11 cellular contexts compared by ENCODE assay signal in genomic region chr19:40231544-40232424, GRCh38. TPM values are rescaled to one million over a fixed set of nuclear protein-coding genes. Genes with fewer than 3 reads are reported as not detected.
DNase-seq lines count a peak whose midpoint lies in the region; ATAC-seq, FAIRE-seq and TF ChIP-seq lines count a peak whose summit lies in the region.
"Had no signal": no experiment of that assay in that cellular context is flagged by ENCODE, and none has a peak within 500 bp of the region (broad histone marks: within the 10 kb centered on the region; RNA-seq: fewer than 3 reads in every experiment).

No MANE protein-coding gene starts in this region.

- H3K4me1 Mint-ChIP-seq in astrocyte (ENCODE audit: low read depth, unreplicated experiment) = peaks cover 30% of the 10 kb centered on the region
- peaks cover 28% of the 10 kb centered on the region for H3K4me1 Mint-ChIP-seq in chondrocyte (ENCODE audit: low read depth)

- H3K27me3 Mint-ChIP-seq in astrocyte (ENCODE audit: low read depth, unreplicated experiment) = peaks cover 2% of the 10 kb centered on the region
- H3K27me3 Mint-ChIP-seq in chondrocyte (ENCODE audit: low read depth) = peaks cover 1% of the 10 kb centered on the region

- ATAC-seq in GM18868 (IDR thresholded peaks at IDR 0.05; ENCODE audit: unreplicated experiment) = no peak

- WGBS in iPS DF 6.9 (ENCODE audit: insufficient coverage, insufficient read length) = no CpG with 5 or more reads among the region's 16 CpGs
- 66% methylated on average over 14 to 16 of the region's 16 CpGs for WGBS in testis, 2 donors

- peak overlapping the region; percentile 25 for H3K4me2 ChIP-seq in astrocyte (ENCODE audit: low read length)

- no peak overlapping the region for H3K9ac ChIP-seq in astrocyte (ENCODE audit: low read length)

- H3K9me3 ChIP-seq in astrocyte (ENCODE audit: insufficient read depth, low read depth, low read length) = no peaks in the 10 kb centered on the region
- no peaks in the 10 kb centered on the region for H3K9me3 ChIP-seq in iPS DF 6.9 (ENCODE audit: control insufficient read depth, insufficient read depth, low read length)
- H3K9me3 ChIP-seq in testis = no peaks in the 10 kb centered on the region
- H3K9me3 ChIP-seq: thoracic aorta had no signal

- TF ChIP-seq CTCF in astrocyte (IDR thresholded peaks at IDR 0.05; ENCODE audit: insufficient read depth, low read depth, low read length) (no peak), testis (IDR thresholded peaks at IDR 0.05) (no peak), chondrocyte (IDR thresholded peaks at IDR 0.05) (no peak)

- peaks cover 29% of the 10 kb centered on the region for H3K4me1 ChIP-seq in astrocyte (ENCODE audit: insufficient read depth, low read length)
- H3K4me1 ChIP-seq in iPS DF 6.9 (ENCODE audit: control insufficient read depth, insufficient read depth, low read length) = peaks cover 4% of the 10 kb centered on the region; the same call in 1 of the 2 replicates
- H3K4me1 ChIP-seq in testis = peaks cover 8% of the 10 kb centered on the region

- H3K4me3 ChIP-seq in astrocyte (ENCODE audit: insufficient read depth, low read depth, low read length) (no peak overlapping the region), iPS DF 6.9 (ENCODE audit: low read length) (no peak overlapping the region), testis (no peak overlapping the region)
- H3K4me3 ChIP-seq: thoracic aorta had no signal

- H3K79me2 ChIP-seq in astrocyte (ENCODE audit: insufficient read depth, low read length) = no peaks in the 10 kb centered on the region

- H3K36me3 ChIP-seq in astrocyte (ENCODE audit: insufficient read depth, low read length) (peaks cover under 1% of the 10 kb centered on the region), iPS DF 6.9 (ENCODE audit: control insufficient read depth, insufficient read depth, low read length) (peaks cover 11% of the 10 kb centered on the region), testis (ENCODE audit: low read depth, missing control alignments) (no peaks in the 10 kb centered on the region)

- peak; percentile 41 for DNase-seq in GM03348 (ENCODE audit: low spot score)
- DNase-seq in astrocyte (ENCODE audit: low read depth) = no peak
- peak; percentile 35 for DNase-seq in iPS DF 6.9 (ENCODE audit: low read depth, low spot score)
- DNase-seq in renal cortical epithelial cell (ENCODE audit: low read depth) = peak; percentile 27
- DNase-seq in testis = no peak
- DNase-seq in NK-92 treated with Interleukin-12 subunit alpha and Interleukin-12 subunit beta, amount 100 ng/mL, for 24 hours (lab: John Stamatoyannopoulos, UW) = no peak
- no peak for DNase-seq in chondrocyte (ENCODE audit: low spot score)
- DNase-seq: COR-L47 had no signal

- no peak for FAIRE-seq in astrocyte (lab: Jason Lieb, UNC)
- FAIRE-seq: TTC549 had no signal

- TF ChIP-seq POLR2A in testis (IDR thresholded peaks at IDR 0.05) = no peak

- no peak overlapping the region for H3K4me3 Mint-ChIP-seq in astrocyte (ENCODE audit: unreplicated experiment)
- no peak overlapping the region for H3K4me3 Mint-ChIP-seq in chondrocyte (ENCODE audit: unreplicated experiment)

- peaks cover 2% of the 10 kb centered on the region for H3K27me3 ChIP-seq in astrocyte (ENCODE audit: insufficient read depth, low read length)
- no peaks in the 10 kb centered on the region for H3K27me3 ChIP-seq in iPS DF 6.9 (ENCODE audit: control insufficient read depth, insufficient read depth, low read length)
- no peaks in the 10 kb centered on the region for H3K27me3 ChIP-seq in testis

- H3K27ac Mint-ChIP-seq in astrocyte (ENCODE audit: unreplicated experiment) = no peak overlapping the region
- no peak overlapping the region for H3K27ac Mint-ChIP-seq in chondrocyte (ENCODE audit: unreplicated experiment)

- H3K36me3 Mint-ChIP-seq in astrocyte (ENCODE audit: low read depth, unreplicated experiment) (no peaks in the 10 kb centered on the region), chondrocyte (ENCODE audit: low read depth) (peaks cover 2% of the 10 kb centered on the region)

- H3K27ac ChIP-seq in astrocyte (ENCODE audit: low read depth, low read length) = no peak overlapping the region
- H3K27ac ChIP-seq in iPS DF 6.9 (ENCODE audit: low read length) = no peak overlapping the region
- no peak overlapping the region for H3K27ac ChIP-seq in testis
- H3K27ac ChIP-seq: thoracic aorta had no signal

- no peaks in the 10 kb centered on the region for H4K20me1 ChIP-seq in astrocyte (ENCODE audit: insufficient read depth, low read length)

- H2AFZ ChIP-seq in astrocyte (ENCODE audit: low read depth, low read length) = no peak overlapping the region

- intact Hi-C loops in testis (cut with DNase I; ENCODE audit: low total_unique reads) = no loop called here

- no peaks in the 10 kb centered on the region for H3K9me3 Mint-ChIP-seq in astrocyte (ENCODE audit: unreplicated experiment)
- H3K9me3 Mint-ChIP-seq in chondrocyte (ENCODE audit: low read depth) = no peaks in the 10 kb centered on the region

RNA-seq across cellular contexts. Expression of gene CCNP, which starts 5.3 kb away (rescaled TPM):
- total RNA-seq in astrocyte = 0.43 and 0.62 TPM in 2 replicates
- 0.05 and 0.52 TPM in 2 replicates for total RNA-seq in renal cortical epithelial cell
- total RNA-seq in testis = 1 to 10 TPM; 1.2 to 2.3 TPM
- 0.74 TPM for polyA plus RNA-seq in testis (ENCODE audit: insufficient read depth, low read depth, low replicate concordance)
- 0.52 to 0.73 TPM (median 0.59 TPM) in 3 replicates for total RNA-seq in chondrocyte

RNA-seq across cellular contexts. Expression of gene TTC9B, which starts 13.6 kb away (rescaled TPM):
- total RNA-seq in astrocyte (not detected in 2 replicates), renal cortical epithelial cell (not detected in 2 replicates), testis (under 1 TPM; 0.50 to 0.71 TPM), chondrocyte (not detected in 3 replicates)
- polyA plus RNA-seq in testis (ENCODE audit: insufficient read depth, low read depth, low replicate concordance) = 0.30 TPM
- total RNA-seq: thoracic aorta had no signal

RNA-seq across cellular contexts. Expression of gene MAP3K10, which starts 40.6 kb away (rescaled TPM):
- total RNA-seq in astrocyte = 17.2 and 19.0 TPM in 2 replicates
- 5.6 and 11.2 TPM in 2 replicates for total RNA-seq in renal cortical epithelial cell
- 10 to 100 TPM; 23.8 to 35.0 TPM for total RNA-seq in testis
- polyA plus RNA-seq in testis (ENCODE audit: insufficient read depth, low read depth, low replicate concordance) = 23.1 TPM
- 20.0 to 22.7 TPM (median 21.0 TPM) in 3 replicates for total RNA-seq in chondrocyte

RNA-seq across cellular contexts. Expression of gene AKT2, which starts 53.4 kb away (rescaled TPM):
- total RNA-seq in astrocyte (125 and 127 TPM in 2 replicates), renal cortical epithelial cell (65.8 and 111 TPM in 2 replicates), testis (100 to 1,000 TPM; 195 to 229 TPM), chondrocyte (99.9 to 136 TPM (median 100 TPM) in 3 replicates)
- polyA plus RNA-seq in testis (ENCODE audit: insufficient read depth, low read depth, low replicate concordance) = 154 TPM

Comparison
In these comparisons a context has a peak if more than half of its experiments do, and no peak if none do; other contexts are left out.
1. DNase-seq: peak in GM03348 (single experiment), iPS DF 6.9 (single experiment) and renal cortical epithelial cell (single experiment); none in astrocyte (single experiment), testis (single experiment), NK-92 treated with Interleukin-12 subunit alpha and Interleukin-12 subunit beta, amount 100 ng/mL, for 24 hours (single experiment) and chondrocyte (single experiment).